ENCODE assay signal across 1 cellular context in genomic region chr4:24584175-24584850, GRCh38.
A peak's percentile ranks its signal among the peaks of the same experiment; 100 is the strongest.
TF ChIP-seq lines count a peak whose summit lies in the region.

TSS of gene DHX15 (minus strand) at chr4:24584554. CDS start at chr4:24584393, 161 bp downstream.

TF ChIP-seq in HepG2, 621 proteins besides CTCF, POLR2A, EP300 and RAD21 (continued from another document and continues in another):
- TF ChIP-seq TRAFD1 (CRISPR knock-in tag; IDR thresholded peaks at IDR 0.05; ENCODE audit: borderline replicate concordance) (no peak), ZIK1 (CRISPR knock-in tag; IDR thresholded peaks at IDR 0.05; ENCODE audit: borderline replicate concordance, low read depth) (peak; percentile 83; the same call in 1 of the 2 replicates), PCBP1 (IDR thresholded peaks at IDR 0.05; ENCODE audit: borderline replicate concordance, low read depth, low read length) (no peak), NCOA2 (CRISPR knock-in tag; IDR thresholded peaks at IDR 0.05) (no peak), NPAS2 (CRISPR knock-in tag; IDR thresholded peaks at IDR 0.05; ENCODE audit: borderline replicate concordance) (no peak), ZNF558 (CRISPR knock-in tag; IDR thresholded peaks at IDR 0.05; ENCODE audit: borderline replicate concordance) (no peak), CEBPG (CRISPR knock-in tag; IDR thresholded peaks at IDR 0.05) (no peak; the same call in 1 of the 2 replicates), ZNF530 (CRISPR knock-in tag; IDR thresholded peaks at IDR 0.05; ENCODE audit: low read depth) (no peak), MAF1 (CRISPR knock-in tag; IDR thresholded peaks at IDR 0.05; ENCODE audit: borderline replicate concordance) (no peak), TSC22D2 (CRISPR knock-in tag; IDR thresholded peaks at IDR 0.05; ENCODE audit: borderline replicate concordance) (peak; percentile 62; the same call in 1 of the 2 replicates), ZNF616 (CRISPR knock-in tag; IDR thresholded peaks at IDR 0.05; ENCODE audit: low read depth) (0 out of 2 replicates have a peak, but pooled peaks have one; percentile 3), MXD4 (CRISPR knock-in tag; IDR thresholded peaks at IDR 0.05) (peak; percentile 88), ZBTB33 (CRISPR knock-in tag; IDR thresholded peaks at IDR 0.05) (no peak), ZNF792 (CRISPR knock-in tag; IDR thresholded peaks at IDR 0.05) (0 out of 2 replicates have a peak, but pooled peaks have one; percentile 58), ZNF891 (CRISPR knock-in tag; IDR thresholded peaks at IDR 0.05) (0 out of 2 replicates have a peak, but pooled peaks have one; percentile 59), ZNF570 (CRISPR knock-in tag; IDR thresholded peaks at IDR 0.05; ENCODE audit: borderline replicate concordance) (no peak), ZNF772 (CRISPR knock-in tag; IDR thresholded peaks at IDR 0.05) (no peak), WIZ (CRISPR knock-in tag; IDR thresholded peaks at IDR 0.05) (no peak), ZC3H4 (CRISPR knock-in tag; IDR thresholded peaks at IDR 0.05; ENCODE audit: borderline replicate concordance) (no peak), ZNF883 (CRISPR knock-in tag; IDR thresholded peaks at IDR 0.05; ENCODE audit: not compliant biosample characterization) (no peak), ZSCAN25 (CRISPR knock-in tag; IDR thresholded peaks at IDR 0.05) (peak; percentile 14; the same call in 1 of the 2 replicates), YY1 (IDR thresholded peaks at IDR 0.05; ENCODE audit: insufficient read depth, insufficient replicate concordance, low read depth, low read length) (peak; percentile 96), RFXANK (CRISPR knock-in tag; IDR thresholded peaks at IDR 0.05) (no peak), IRF2 (CRISPR knock-in tag; IDR thresholded peaks at IDR 0.05) (peak; percentile 41; the same call in 1 of the 2 replicates), ZBTB7A (CRISPR knock-in tag; IDR thresholded peaks at IDR 0.05) (peak; percentile 78), ZNF138 (CRISPR knock-in tag; IDR thresholded peaks at IDR 0.05; ENCODE audit: low read depth) (no peak), ZNF619 (CRISPR knock-in tag; IDR thresholded peaks at IDR 0.05) (peak; percentile 62; the same call in 1 of the 2 replicates), SCMH1 (CRISPR knock-in tag; IDR thresholded peaks at IDR 0.05; ENCODE audit: borderline replicate concordance) (no peak), HNRNPH1 (optimal IDR thresholded peaks at IDR 0.05; ENCODE audit: low read depth, low read length) (no peak), ZNF724P (CRISPR knock-in tag; IDR thresholded peaks at IDR 0.05; ENCODE audit: borderline replicate concordance) (0 out of 2 replicates have a peak, but pooled peaks have one; percentile 23), ZNF496 (CRISPR knock-in tag; IDR thresholded peaks at IDR 0.05; ENCODE audit: insufficient replicate concordance) (no peak), MIXL1 (CRISPR knock-in tag; IDR thresholded peaks at IDR 0.05) (no peak), MED13 (CRISPR knock-in tag; IDR thresholded peaks at IDR 0.05) (no peak), RBM22 (optimal IDR thresholded peaks at IDR 0.05; ENCODE audit: low read length) (no peak), ZNF335 (CRISPR knock-in tag; IDR thresholded peaks at IDR 0.05) (peak; percentile 97), SP5 (CRISPR knock-in tag; IDR thresholded peaks at IDR 0.05; ENCODE audit: borderline replicate concordance, low read depth) (peak; percentile 90), ZNF251 (CRISPR knock-in tag; IDR thresholded peaks at IDR 0.05) (no peak), ZBTB38 (CRISPR knock-in tag; IDR thresholded peaks at IDR 0.05) (peak; percentile 41; the same call in 1 of the 2 replicates), RCOR2 (CRISPR knock-in tag; IDR thresholded peaks at IDR 0.05) (no peak), HNF1A (IDR thresholded peaks at IDR 0.05; ENCODE audit: low read depth) (no peak), HNF1A (CRISPR knock-in tag; IDR thresholded peaks at IDR 0.05; ENCODE audit: borderline replicate concordance) (0 out of 2 replicates have a peak, but pooled peaks have one; percentile 22), CCAR2 (optimal IDR thresholded peaks at IDR 0.05; ENCODE audit: low read depth, low read length) (no peak), ARHGAP35 (CRISPR knock-in tag; IDR thresholded peaks at IDR 0.05; ENCODE audit: borderline replicate concordance) (peak; percentile 56; the same call in 1 of the 2 replicates)
- TF ChIP-seq, protein P1, sequence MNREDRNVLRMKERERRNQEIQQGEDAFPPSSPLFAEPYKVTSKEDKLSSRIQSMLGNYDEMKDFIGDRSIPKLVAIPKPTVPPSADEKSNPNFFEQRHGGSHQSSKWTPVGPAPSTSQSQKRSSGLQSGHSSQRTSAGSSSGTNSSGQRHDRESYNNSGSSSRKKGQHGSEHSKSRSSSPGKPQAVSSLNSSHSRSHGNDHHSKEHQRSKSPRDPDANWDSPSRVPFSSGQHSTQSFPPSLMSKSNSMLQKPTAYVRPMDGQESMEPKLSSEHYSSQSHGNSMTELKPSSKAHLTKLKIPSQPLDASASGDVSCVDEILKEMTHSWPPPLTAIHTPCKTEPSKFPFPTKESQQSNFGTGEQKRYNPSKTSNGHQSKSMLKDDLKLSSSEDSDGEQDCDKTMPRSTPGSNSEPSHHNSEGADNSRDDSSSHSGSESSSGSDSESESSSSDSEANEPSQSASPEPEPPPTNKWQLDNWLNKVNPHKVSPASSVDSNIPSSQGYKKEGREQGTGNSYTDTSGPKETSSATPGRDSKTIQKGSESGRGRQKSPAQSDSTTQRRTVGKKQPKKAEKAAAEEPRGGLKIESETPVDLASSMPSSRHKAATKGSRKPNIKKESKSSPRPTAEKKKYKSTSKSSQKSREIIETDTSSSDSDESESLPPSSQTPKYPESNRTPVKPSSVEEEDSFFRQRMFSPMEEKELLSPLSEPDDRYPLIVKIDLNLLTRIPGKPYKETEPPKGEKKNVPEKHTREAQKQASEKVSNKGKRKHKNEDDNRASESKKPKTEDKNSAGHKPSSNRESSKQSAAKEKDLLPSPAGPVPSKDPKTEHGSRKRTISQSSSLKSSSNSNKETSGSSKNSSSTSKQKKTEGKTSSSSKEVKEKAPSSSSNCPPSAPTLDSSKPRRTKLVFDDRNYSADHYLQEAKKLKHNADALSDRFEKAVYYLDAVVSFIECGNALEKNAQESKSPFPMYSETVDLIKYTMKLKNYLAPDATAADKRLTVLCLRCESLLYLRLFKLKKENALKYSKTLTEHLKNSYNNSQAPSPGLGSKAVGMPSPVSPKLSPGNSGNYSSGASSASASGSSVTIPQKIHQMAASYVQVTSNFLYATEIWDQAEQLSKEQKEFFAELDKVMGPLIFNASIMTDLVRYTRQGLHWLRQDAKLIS (CRISPR knock-in tag; IDR thresholded peaks at IDR 0.05): no peak
- TF ChIP-seq, protein P2, sequence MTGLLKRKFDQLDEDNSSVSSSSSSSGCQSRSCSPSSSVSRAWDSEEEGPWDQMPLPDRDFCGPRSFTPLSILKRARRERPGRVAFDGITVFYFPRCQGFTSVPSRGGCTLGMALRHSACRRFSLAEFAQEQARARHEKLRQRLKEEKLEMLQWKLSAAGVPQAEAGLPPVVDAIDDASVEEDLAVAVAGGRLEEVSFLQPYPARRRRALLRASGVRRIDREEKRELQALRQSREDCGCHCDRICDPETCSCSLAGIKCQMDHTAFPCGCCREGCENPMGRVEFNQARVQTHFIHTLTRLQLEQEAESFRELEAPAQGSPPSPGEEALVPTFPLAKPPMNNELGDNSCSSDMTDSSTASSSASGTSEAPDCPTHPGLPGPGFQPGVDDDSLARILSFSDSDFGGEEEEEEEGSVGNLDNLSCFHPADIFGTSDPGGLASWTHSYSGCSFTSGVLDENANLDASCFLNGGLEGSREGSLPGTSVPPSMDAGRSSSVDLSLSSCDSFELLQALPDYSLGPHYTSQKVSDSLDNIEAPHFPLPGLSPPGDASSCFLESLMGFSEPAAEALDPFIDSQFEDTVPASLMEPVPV (CRISPR knock-in tag; IDR thresholded peaks at IDR 0.05): 0 out of 2 replicates have a peak, but pooled peaks have one; percentile 37
- TF ChIP-seq, protein P3, sequence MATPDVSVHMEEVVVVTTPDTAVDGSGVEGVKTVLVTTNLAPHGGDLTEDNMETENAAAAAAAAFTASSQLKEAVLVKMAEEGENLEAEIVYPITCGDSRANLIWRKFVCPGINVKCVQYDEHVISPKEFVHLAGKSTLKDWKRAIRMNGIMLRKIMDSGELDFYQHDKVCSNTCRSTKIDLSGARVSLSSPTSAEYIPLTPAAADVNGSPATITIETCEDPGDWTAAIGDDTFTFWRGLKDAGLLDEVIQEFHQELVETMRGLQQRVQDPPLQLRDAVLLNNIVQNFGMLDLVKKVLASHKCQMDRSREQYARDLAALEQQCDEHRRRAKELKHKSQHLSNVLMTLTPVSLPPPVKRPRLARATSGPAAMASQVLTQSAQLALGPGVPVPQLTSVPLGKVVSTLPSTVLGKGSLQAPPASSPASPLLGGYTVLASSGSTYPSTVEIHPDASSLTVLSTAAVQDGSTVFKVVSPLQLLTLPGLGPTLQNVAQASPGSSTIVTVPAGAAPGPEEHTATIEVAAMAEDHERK (CRISPR knock-in tag; IDR thresholded peaks at IDR 0.05; ENCODE audit: low read depth): peak; percentile 98
- TF ChIP-seq, protein P4, sequence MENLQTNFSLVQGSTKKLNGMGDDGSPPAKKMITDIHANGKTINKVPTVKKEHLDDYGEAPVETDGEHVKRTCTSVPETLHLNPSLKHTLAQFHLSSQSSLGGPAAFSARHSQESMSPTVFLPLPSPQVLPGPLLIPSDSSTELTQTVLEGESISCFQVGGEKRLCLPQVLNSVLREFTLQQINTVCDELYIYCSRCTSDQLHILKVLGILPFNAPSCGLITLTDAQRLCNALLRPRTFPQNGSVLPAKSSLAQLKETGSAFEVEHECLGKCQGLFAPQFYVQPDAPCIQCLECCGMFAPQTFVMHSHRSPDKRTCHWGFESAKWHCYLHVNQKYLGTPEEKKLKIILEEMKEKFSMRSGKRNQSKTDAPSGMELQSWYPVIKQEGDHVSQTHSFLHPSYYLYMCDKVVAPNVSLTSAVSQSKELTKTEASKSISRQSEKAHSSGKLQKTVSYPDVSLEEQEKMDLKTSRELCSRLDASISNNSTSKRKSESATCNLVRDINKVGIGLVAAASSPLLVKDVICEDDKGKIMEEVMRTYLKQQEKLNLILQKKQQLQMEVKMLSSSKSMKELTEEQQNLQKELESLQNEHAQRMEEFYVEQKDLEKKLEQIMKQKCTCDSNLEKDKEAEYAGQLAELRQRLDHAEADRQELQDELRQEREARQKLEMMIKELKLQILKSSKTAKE (CRISPR knock-in tag; IDR thresholded peaks at IDR 0.05; ENCODE audit: borderline replicate concordance): no peak
- TF ChIP-seq, protein P5, sequence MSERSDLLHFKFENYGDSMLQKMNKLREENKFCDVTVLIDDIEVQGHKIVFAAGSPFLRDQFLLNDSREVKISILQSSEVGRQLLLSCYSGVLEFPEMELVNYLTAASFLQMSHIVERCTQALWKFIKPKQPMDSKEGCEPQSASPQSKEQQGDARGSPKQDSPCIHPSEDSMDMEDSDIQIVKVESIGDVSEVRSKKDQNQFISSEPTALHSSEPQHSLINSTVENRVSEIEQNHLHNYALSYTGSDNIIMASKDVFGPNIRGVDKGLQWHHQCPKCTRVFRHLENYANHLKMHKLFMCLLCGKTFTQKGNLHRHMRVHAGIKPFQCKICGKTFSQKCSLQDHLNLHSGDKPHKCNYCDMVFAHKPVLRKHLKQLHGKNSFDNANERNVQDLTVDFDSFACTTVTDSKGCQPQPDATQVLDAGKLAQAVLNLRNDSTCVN (CRISPR knock-in tag; IDR thresholded peaks at IDR 0.05; ENCODE audit: borderline replicate concordance): no peak
